Comparison of ENCODE assay signal across 8 cellular contexts in genomic region chr17:19237139-19237388, GRCh38. TPM values are rescaled to one million over a fixed set of nuclear protein-coding genes. Genes with fewer than 3 reads are reported as not detected.
A peak's percentile ranks its signal among the peaks of the same experiment; 100 is the strongest.
DNase-seq lines count a peak whose midpoint lies in the region; ATAC-seq and TF ChIP-seq lines count a peak whose summit lies in the region.
"Not testable (repeated sequence)": the region's sequence is repeated elsewhere in the genome, so short reads cannot be mapped to it uniquely, and the experiment has no call there.

Gene EPN2 (plus strand): TSS chr17:19237366. CDS start chr17:19283120, 45,754 bp downstream.

- peaks cover 17% of the 10 kb centered on the region for H3K36me3 ChIP-seq in RWPE2 (ENCODE audit: low read depth)
- H3K36me3 ChIP-seq in ectodermal cell (ENCODE audit: control insufficient read depth, insufficient read depth, low read length); iPS-15b (ENCODE audit: control insufficient read depth, insufficient read depth, low read length); neuron (ENCODE audit: insufficient read depth, low read length): not testable (repeated sequence)

- peak within 1 kb of the TSS; percentile 93 for H2AFZ ChIP-seq in neuron (ENCODE audit: low read depth, low read length)

- CTCF ChIA-PET in AG04450 (lab: Charles Lee) = not testable (repeated sequence)

- WGBS in ectodermal cell, 2 experiments = 0% methylated on average over 21 of the region's 31 CpGs

- DNase-seq in AG04450 (ENCODE audit: low read depth, low spot score); RWPE2 (ENCODE audit: low spot score): not testable (repeated sequence)
- peak; percentile 27 to 50 for DNase-seq in activated T-helper 1 cell treated with anti-CD3 and anti-CD28 coated beads, Interleukin-2, amount 50 U/mL, for 16 hours (ENCODE audit: low read depth in 1 of 2, low spot score in 1 of 2)
- DNase-seq in stimulated activated CD8-positive, alpha-beta memory T cell treated with anti-CD3 and anti-CD28 coated beads, Interleukin-12 subunit alpha, Interleukin-12 subunit beta, amount 100 ng/mL, for 24 hours (ENCODE audit: extremely low read depth) = peak; percentile 11

- H3K9ac ChIP-seq in iPS-15b (ENCODE audit: low read depth, low read length) = peak within 1 kb of the TSS; percentile 48

- peaks cover 13% of the 10 kb centered on the region for H3K4me1 ChIP-seq in RWPE2 (ENCODE audit: insufficient read depth, poor library complexity, severe bottlenecking)
- H3K4me1 ChIP-seq in ectodermal cell (ENCODE audit: control insufficient read depth, insufficient read depth, low read length); iPS-15b (ENCODE audit: control insufficient read depth, insufficient read depth, low read length); neuron (ENCODE audit: insufficient read depth, low read length): not testable (repeated sequence)

- POLR2A ChIA-PET in AG04450 (lab: Yijun Ruan, JAX) = interaction anchor here (0.5 kb wide), 1 partner anchor 63 kb away, joined by 3 read pairs; no protein-coding TSS in a partner anchor

- not testable (repeated sequence) for TF ChIP-seq CTCF in AG04450 (IDR thresholded peaks at IDR 0.05; ENCODE audit: low read depth, low read length); RWPE2 (IDR thresholded peaks at IDR 0.05; ENCODE audit: poor library complexity, severe bottlenecking)

- peak within 1 kb of the TSS; percentile 39 for H3K27ac ChIP-seq in AG04450 (ENCODE audit: low read depth, low read length)
- peak within 1 kb of the TSS; percentile 59 for H3K27ac ChIP-seq in RWPE2 (ENCODE audit: poor library complexity, severe bottlenecking)
- H3K27ac ChIP-seq in ectodermal cell (ENCODE audit: insufficient read depth, low read depth, low read length, poor library complexity, severe bottlenecking) = not testable (repeated sequence)

- H3K9me3 ChIP-seq in AG04450 (ENCODE audit: control insufficient read depth, insufficient read depth, low read length); RWPE2 (ENCODE audit: severe bottlenecking); ectodermal cell (ENCODE audit: control insufficient read depth, low read length); iPS-15b (ENCODE audit: control insufficient read depth, insufficient read depth, low read length); neuron (ENCODE audit: low read length): not testable (repeated sequence)

- ATAC-seq in GM21786 (IDR thresholded peaks at IDR 0.05; ENCODE audit: unreplicated experiment) = peak; percentile 58
- not testable (repeated sequence) for ATAC-seq in RWPE2 (ENCODE audit: low read depth)

- H3K4me3 ChIP-seq in AG04450 (ENCODE audit: low read depth, low read length) (peak within 1 kb of the TSS; percentile 94), RWPE2 (ENCODE audit: severe bottlenecking) (peak within 1 kb of the TSS; percentile 100), ectodermal cell (ENCODE audit: insufficient read depth, low read depth, low read length) (peak within 1 kb of the TSS; percentile 93), iPS-15b (ENCODE audit: low read depth, low read length) (peak within 1 kb of the TSS; percentile 87), neuron (ENCODE audit: low read length) (peak within 1 kb of the TSS; percentile 100)

- not testable (repeated sequence) for H3K27me3 ChIP-seq in AG04450 (ENCODE audit: control insufficient read depth, insufficient read depth, low read length); RWPE2 (ENCODE audit: insufficient read depth, poor library complexity, severe bottlenecking); ectodermal cell (ENCODE audit: control insufficient read depth, insufficient read depth, low read length, poor library complexity, severe bottlenecking); iPS-15b (ENCODE audit: control insufficient read depth, insufficient read depth, low read length); neuron (ENCODE audit: insufficient read depth, low read length)

RNA-seq across cellular contexts. Expression of gene EPN2, which starts in this region (rescaled TPM):
- 25.7 and 27.9 TPM in 2 replicates for polyA plus RNA-seq in AG04450 (2011; rRNA removed)
- polyA minus RNA-seq in AG04450 (2011; rRNA and poly(A)+ RNA removed) = 35.6 and 42.9 TPM in 2 replicates
- 39.2 TPM for polyA plus RNA-seq in ectodermal cell (2013, experiment 1 of 4)
- 37.1 TPM for polyA plus RNA-seq in ectodermal cell (2013, experiment 2 of 4)
- polyA plus RNA-seq in ectodermal cell (2013, experiment 3 of 4) = 27.9 TPM
- 30.4 TPM for polyA plus RNA-seq in ectodermal cell (2013, experiment 4 of 4)
